ENCODE assay signal across 8 cellular contexts in genomic region chr12:79689477-79690155, GRCh38. TPM values are rescaled to one million over a fixed set of nuclear protein-coding genes. Genes with fewer than 3 reads are reported as not detected.
A peak's percentile ranks its signal among the peaks of the same experiment; 100 is the strongest.
DNase-seq lines count a peak whose midpoint lies in the region; ATAC-seq and TF ChIP-seq lines count a peak whose summit lies in the region.

No MANE protein-coding gene starts in this region.

- intact Hi-C loops in Right ventricle myocardium inferior (cut with DNase I), result loop anchor here (2.0 to 5.0 kb wide), 2 partner anchors 131 to 498 kb away; no protein-coding TSS in a partner anchor

- ATAC-seq in activated T-cell treated with anti-CD3 and anti-CD28 coated beads, Interleukin-2, amount 50 U/mL, for 72 hours (replicated peaks in 1 of 2), result peak; percentile 38 to 43
- no peak for ATAC-seq in Right ventricle myocardium inferior

- peaks cover 32% of the 10 kb centered on the region for H3K27me3 Mint-ChIP-seq in activated T-cell treated with anti-CD3 and anti-CD28 coated beads, Interleukin-2, amount 50 U/mL, for 72 hours (ENCODE audit: low read depth)

- peak overlapping the region; percentile 78 for H3K4me3 ChIP-seq in ACC112 (ENCODE audit: low read depth, low read length)
- peak overlapping the region; percentile 73 for H3K4me3 ChIP-seq in osteoblast (ENCODE audit: insufficient read depth, low read length)

- no peaks in the 10 kb centered on the region for H3K9me3 Mint-ChIP-seq in activated T-cell treated with anti-CD3 and anti-CD28 coated beads, Interleukin-2, amount 50 U/mL, for 72 hours

- peak; percentile 37 for DNase-seq in GM03348 (ENCODE audit: low spot score)
- DNase-seq in HCEC 1CT, result peak; percentile 61
- DNase-seq in LoVo (ENCODE audit: low spot score), result peak; percentile 49
- DNase-seq in activated T-cell treated with anti-CD3 and anti-CD28 coated beads, Interleukin-2, amount 50 U/mL, for 72 hours, result peak; percentile 23 to 27
- DNase-seq in Right ventricle myocardium inferior (ENCODE audit: missing footprints), result peak; percentile 74
- DNase-seq in osteoblast (ENCODE audit: insufficient read length, low spot score, missing footprints), result peak; percentile 86
- DNase-seq in central memory CD4-positive, alpha-beta T cell, result no peak

- H3K36me3 ChIP-seq in ACC112 (ENCODE audit: insufficient read depth, low read length) (no peaks in the 10 kb centered on the region), osteoblast (ENCODE audit: insufficient read depth, low read length) (no peaks in the 10 kb centered on the region)

- peak overlapping the region; percentile 62 for H3K27ac ChIP-seq in ACC112 (ENCODE audit: low read depth, low read length)
- H3K27ac ChIP-seq in osteoblast (ENCODE audit: low read depth, low read length), result peak overlapping the region; percentile 96

- H2AFZ ChIP-seq in ACC112 (ENCODE audit: low read length, unreplicated experiment) (peak overlapping the region; percentile 53), osteoblast (ENCODE audit: low read length) (peak overlapping the region; percentile 16)

- H3K4me1 Mint-ChIP-seq in activated T-cell treated with anti-CD3 and anti-CD28 coated beads, Interleukin-2, amount 50 U/mL, for 72 hours (ENCODE audit: low read depth), result peaks cover 21% of the 10 kb centered on the region

- H4K20me1 ChIP-seq in osteoblast (ENCODE audit: insufficient read depth, low read length), result peaks cover 30% of the 10 kb centered on the region

- H3K4me2 ChIP-seq in osteoblast (ENCODE audit: insufficient read depth, low read length), result peak overlapping the region; percentile 79

- no peaks in the 10 kb centered on the region for H3K9me3 ChIP-seq in osteoblast (ENCODE audit: low read depth, low read length)

- H3K27me3 ChIP-seq in ACC112 (ENCODE audit: insufficient read depth, low read length), result no peaks in the 10 kb centered on the region
- H3K27me3 ChIP-seq in osteoblast (ENCODE audit: insufficient read depth, low read length), result no peaks in the 10 kb centered on the region

- no peak overlapping the region for H3K27ac Mint-ChIP-seq in activated T-cell treated with anti-CD3 and anti-CD28 coated beads, Interleukin-2, amount 50 U/mL, for 72 hours

- H3K4me3 Mint-ChIP-seq in activated T-cell treated with anti-CD3 and anti-CD28 coated beads, Interleukin-2, amount 50 U/mL, for 72 hours, result peak overlapping the region; percentile 78 to 89

- H3K4me1 ChIP-seq in ACC112 (ENCODE audit: control insufficient read depth, insufficient read depth, low read length, unreplicated experiment), result peaks cover 37% of the 10 kb centered on the region
- H3K4me1 ChIP-seq in osteoblast (ENCODE audit: insufficient read depth, low read length), result peaks cover 48% of the 10 kb centered on the region

- H3K79me2 ChIP-seq in ACC112 (ENCODE audit: control insufficient read depth, insufficient read depth, low read length, unreplicated experiment), result peaks cover 52% of the 10 kb centered on the region
- peaks cover 58% of the 10 kb centered on the region for H3K79me2 ChIP-seq in osteoblast (ENCODE audit: insufficient read depth, low read length)

- no peak for TF ChIP-seq CTCF in osteoblast (IDR thresholded peaks at IDR 0.05; ENCODE audit: extremely low read depth, low read depth, low read length)

- peaks cover 0 to 2% of the 10 kb centered on the region in 2 donors for H3K36me3 Mint-ChIP-seq in activated T-cell treated with anti-CD3 and anti-CD28 coated beads, Interleukin-2, amount 50 U/mL, for 72 hours (ENCODE audit: insufficient read depth in 2 of 2)

RNA-seq across cellular contexts. Expression of gene PAWR, which starts 1.1 kb away (rescaled TPM):
- 10 to 100 TPM in 1 of 2 donors, 1 to 10 TPM in 1; 4.4 to 18.5 TPM for total RNA-seq in activated T-cell treated with anti-CD3 and anti-CD28 coated beads, Interleukin-2, amount 50 U/mL, for 72 hours
- total RNA-seq in Right ventricle myocardium inferior, result 11.8 TPM
- 73.4 and 78.5 TPM in 2 replicates for total RNA-seq in osteoblast
